In genomic region chr11:65577756-65578109, GRCh38 we compare ENCODE assay signal across 10 cellular contexts. TPM values are rescaled to one million over a fixed set of nuclear protein-coding genes. Genes with fewer than 3 reads are reported as not detected.
DNase-seq lines count a peak whose midpoint lies in the region; ATAC-seq and TF ChIP-seq lines count a peak whose summit lies in the region.
"Had no signal": no experiment of that assay in that cellular context is flagged by ENCODE, and none has a peak within 500 bp of the region (broad histone marks: within the 10 kb centered on the region; RNA-seq: fewer than 3 reads in every experiment).

No MANE protein-coding gene starts in this region.

- H3K27me3 ChIP-seq in Caco-2 (replicated peaks; ENCODE audit: control insufficient read depth, insufficient read depth, low read length) = no peaks in the 10 kb centered on the region
- H3K27me3 ChIP-seq in SJSA1 (replicated peaks) = no peaks in the 10 kb centered on the region
- no peaks in the 10 kb centered on the region for H3K27me3 ChIP-seq in fibroblast of lung (ENCODE audit: control insufficient read depth, insufficient read depth, low read length)

- H3K79me2 ChIP-seq in fibroblast of lung (ENCODE audit: control insufficient read depth, insufficient read depth, low read length) = peaks cover 21% of the 10 kb centered on the region

- no peak overlapping the region for H3K4me3 ChIP-seq in Caco-2 (ENCODE audit: low read depth, low read length)
- no peak overlapping the region for H3K4me3 ChIP-seq in SJSA1
- peak overlapping the region in 1 of 4 experiments; percentile 65 for H3K4me3 ChIP-seq in fibroblast of lung (replicated peaks in 1 of 4; ENCODE audit: control extremely low read depth in 1 of 4, insufficient read depth in 1 of 4, low read depth in 3 of 4, low read length in 4 of 4)
- peak overlapping the region; percentile 28 for H3K4me3 ChIP-seq in retinal pigment epithelial cell (ENCODE audit: low read length)

- no peaks in the 10 kb centered on the region for H3K27me3 Mint-ChIP-seq in Caco-2 (ENCODE audit: insufficient read depth, unreplicated experiment)

- peak overlapping the region; percentile 99 for H3K4me2 ChIP-seq in fibroblast of lung (ENCODE audit: extremely low read depth, insufficient read depth, low read length)

- no TSS peak for BruUV-seq in Caco-2 (replicated peaks; lab: Mats Ljungman, UMichigan)

- intact Hi-C loops in Caco-2 (cut with micrococcal nuclease; ENCODE audit: unreplicated experiment) = no loop called here

- H3K36me3 Mint-ChIP-seq in Caco-2 (ENCODE audit: insufficient read depth, unreplicated experiment) = peaks cover 38% of the 10 kb centered on the region

- no peak overlapping the region for H3K27ac Mint-ChIP-seq in Caco-2 (ENCODE audit: unreplicated experiment)

- DNase-seq in Caco-2 (no peak), SJSA1 (ENCODE audit: low read depth in 1 of 2, low spot score in 2 of 2) (no peak), fibroblast of lung (ENCODE audit: low read depth in 2 of 2) (no peak), retinal pigment epithelial cell (ENCODE audit: low read depth) (no peak), GM13977 (ENCODE audit: low spot score) (no peak), HCEC 1CT (no peak), SW 1271 (lab: John Stamatoyannopoulos, UW) (no peak)
- DNase-seq: cerebellar nuclear complex, occipital lobe had no signal

- H4K20me1 ChIP-seq in fibroblast of lung (ENCODE audit: control insufficient read depth, extremely low read depth, insufficient read depth, low read length) = no peaks in the 10 kb centered on the region

- H3K27ac ChIP-seq in SJSA1 = peak overlapping the region; percentile 5; the same call in 1 of the 2 replicates
- peak overlapping the region; percentile 80 for H3K27ac ChIP-seq in fibroblast of lung (ENCODE audit: insufficient read depth, low read length)

- H3K4me3 Mint-ChIP-seq in Caco-2 (ENCODE audit: unreplicated experiment) = peak overlapping the region; percentile 98

- peak overlapping the region; percentile 71 for H3K9ac ChIP-seq in fibroblast of lung (ENCODE audit: insufficient read depth, low read length)

- H3K9me3 ChIP-seq in Caco-2 = no peaks in the 10 kb centered on the region
- H3K9me3 ChIP-seq in SJSA1 (replicated peaks) = no peaks in the 10 kb centered on the region
- H3K9me3 ChIP-seq in fibroblast of lung (ENCODE audit: control insufficient read depth, insufficient read depth, low read depth, low read length) = no peaks in the 10 kb centered on the region

- H3K9me3 Mint-ChIP-seq in Caco-2 (ENCODE audit: unreplicated experiment) = no peaks in the 10 kb centered on the region

- H3K4me1 ChIP-seq in Caco-2 (peaks cover 28% of the 10 kb centered on the region), SJSA1 (replicated peaks) (peaks cover 47% of the 10 kb centered on the region), fibroblast of lung (ENCODE audit: control insufficient read depth, extremely low read depth, insufficient read depth, low read length) (peaks cover 34% of the 10 kb centered on the region)

- CTCF ChIA-PET in Caco-2 (lab: Charles Lee) = interaction anchor here (0.6 to 1.4 kb wide), 2 partner anchors 16 to 31 kb away, joined by 4 read pairs; no protein-coding TSS in a partner anchor

- TF ChIP-seq CTCF in Caco-2 (IDR thresholded peaks at IDR 0.05; ENCODE audit: insufficient read depth in 1 of 2, low read depth in 1 of 2, low read length in 1 of 2, severe bottlenecking in 1 of 2, unreplicated experiment in 1 of 2) = no peak
- TF ChIP-seq CTCF in fibroblast of lung (conservative IDR thresholded peaks at IDR 0.05 in 1 of 2, IDR thresholded peaks at IDR 0.05 in 1 of 2; ENCODE audit: low read depth in 1 of 2, low read length in 2 of 2) = no peak
- TF ChIP-seq CTCF in retinal pigment epithelial cell (conservative IDR thresholded peaks at IDR 0.05; ENCODE audit: low read depth, low read length) = no peak
- TF ChIP-seq CTCF in GM13977 (IDR thresholded peaks at IDR 0.05; ENCODE audit: extremely low read depth, insufficient read depth, missing control alignments) = no peak

- in situ Hi-C loops in GM13977 (cut with MboI; ENCODE audit: low pct_unique_long_range_greater_than_20kb, low sequenced_read_pairs, unreplicated experiment) = no loop called here

- H2AFZ ChIP-seq in fibroblast of lung (ENCODE audit: low read length) = no peak overlapping the region

- no peaks in the 10 kb centered on the region; the same call in 1 of the 2 replicates for H3K36me3 ChIP-seq in Caco-2 (ENCODE audit: control insufficient read depth, insufficient read depth, low read length)
- peaks cover 53% of the 10 kb centered on the region for H3K36me3 ChIP-seq in SJSA1
- H3K36me3 ChIP-seq in fibroblast of lung (ENCODE audit: control insufficient read depth, insufficient read depth, low read length) = peaks cover 24% of the 10 kb centered on the region

- no peak for ATAC-seq in GM18502 (IDR thresholded peaks at IDR 0.05; ENCODE audit: poor library complexity, unreplicated experiment)

- POLR2A ChIA-PET in Caco-2 (lab: Charles Lee) = no interaction called here

- H3K4me1 Mint-ChIP-seq in Caco-2 (ENCODE audit: low read depth, unreplicated experiment) = peaks cover 6% of the 10 kb centered on the region

RNA-seq across cellular contexts. Expression of gene EHBP1L1, which starts 1.9 kb away (rescaled TPM):
- total RNA-seq in Caco-2 (2022) (19.2 and 19.6 TPM in 2 replicates), fibroblast of lung (46.5 and 53.5 TPM in 2 replicates)
- total RNA-seq in SJSA1 (2014; rRNA removed; shearing (Covaris generic)) = 103 and 107 TPM in 2 replicates
- 12.4 and 12.8 TPM in 2 replicates for polyA plus RNA-seq in fibroblast of lung
- polyA plus RNA-seq in fibroblast of lung (2012) = 33.0 and 39.0 TPM in 2 replicates
- 23.5 and 35.6 TPM in 2 replicates for polyA minus RNA-seq in fibroblast of lung (ENCODE audit: low replicate concordance)

RNA-seq across cellular contexts. Expression of gene FAM89B, which starts 5.4 kb away (rescaled TPM):
- total RNA-seq in Caco-2 (2022) (24.0 and 26.9 TPM in 2 replicates), fibroblast of lung (17.5 and 23.4 TPM in 2 replicates)
- 35.1 and 64.9 TPM in 2 replicates for total RNA-seq in SJSA1 (2014; rRNA removed; shearing (Covaris generic))
- 18.2 and 18.3 TPM in 2 replicates for polyA plus RNA-seq in fibroblast of lung
- polyA plus RNA-seq in fibroblast of lung (2012) = 30.6 and 41.2 TPM in 2 replicates
- polyA minus RNA-seq in fibroblast of lung (ENCODE audit: low replicate concordance) = 43.9 and 64.2 TPM in 2 replicates

RNA-seq across cellular contexts. Expression of gene ZNRD2, which starts 7.5 kb away (rescaled TPM):
- total RNA-seq in Caco-2 (2022) (52.9 and 53.9 TPM in 2 replicates), fibroblast of lung (25.8 and 30.8 TPM in 2 replicates)
- 109 and 111 TPM in 2 replicates for total RNA-seq in SJSA1 (2014; rRNA removed; shearing (Covaris generic))
- 20.8 and 32.0 TPM in 2 replicates for polyA plus RNA-seq in fibroblast of lung
- polyA plus RNA-seq in fibroblast of lung (2012) = 57.6 and 89.2 TPM in 2 replicates
- 12.7 and 15.2 TPM in 2 replicates for polyA minus RNA-seq in fibroblast of lung (ENCODE audit: low replicate concordance)

RNA-seq across cellular contexts. Expression of gene KCNK7, which starts 17.9 kb away (rescaled TPM):
- total RNA-seq in Caco-2 (2022) (0.39 and 0.49 TPM in 2 replicates), fibroblast of lung (under 0.01 TPM in 1 of 2 replicates, not detected in the other)
- 0.13 TPM in 1 of 2 replicates, not detected in the other for total RNA-seq in SJSA1 (2014; rRNA removed; shearing (Covaris generic))
- polyA plus RNA-seq in fibroblast of lung = not detected in 2 replicates
- 0.10 TPM in 1 of 2 replicates, not detected in the other for polyA plus RNA-seq in fibroblast of lung (2012)
- not detected in 2 replicates for polyA minus RNA-seq in fibroblast of lung (ENCODE audit: low replicate concordance)

RNA-seq across cellular contexts. Expression of gene LTBP3, which starts 19.6 kb away (rescaled TPM):
- total RNA-seq in Caco-2 (2022) = 87.2 and 91.2 TPM in 2 replicates
- total RNA-seq in SJSA1 (2014; rRNA removed; shearing (Covaris generic)) = 22.9 and 52.0 TPM in 2 replicates
- total RNA-seq in fibroblast of lung = 37.3 and 39.0 TPM in 2 replicates
- 40.4 and 47.2 TPM in 2 replicates for polyA plus RNA-seq in fibroblast of lung
- polyA plus RNA-seq in fibroblast of lung (2012) = 65.8 and 68.7 TPM in 2 replicates
- polyA minus RNA-seq in fibroblast of lung (ENCODE audit: low replicate concordance) = 54.6 and 262 TPM in 2 replicates
